2 cellular contexts compared by ENCODE assay signal in the genomic region with DNA sequence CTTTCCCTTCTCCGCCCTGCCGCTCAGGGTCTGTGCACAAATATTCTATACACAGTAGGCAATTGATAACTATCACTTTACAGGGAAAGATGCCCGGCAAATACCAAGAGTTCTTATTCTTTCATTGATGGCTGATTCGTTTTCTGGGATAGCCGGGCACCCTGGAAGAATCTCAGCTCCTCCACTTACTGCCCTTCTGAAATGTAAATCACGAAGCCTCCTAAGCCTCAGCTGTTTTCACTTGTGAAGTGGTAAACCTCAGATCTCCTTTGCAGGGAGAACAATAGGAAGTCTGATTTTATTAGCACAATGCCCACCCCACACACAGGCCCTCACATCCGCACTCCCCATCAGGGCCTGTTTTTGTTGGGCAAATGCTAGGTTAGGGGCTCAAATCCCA.
DNase-seq lines count a peak whose midpoint lies in the region; ATAC-seq and TF ChIP-seq lines count a peak whose summit lies in the region.
"Not testable (repeated sequence)": the region's sequence is repeated elsewhere in the genome, so short reads cannot be mapped to it uniquely, and the experiment has no call there.

No MANE protein-coding gene starts in this region.

- H3K4me3 Mint-ChIP-seq in GM23338, WTC11: not testable (repeated sequence)

- CTCF ChIA-PET in WTC11 (lab: Charles Lee) = not testable (repeated sequence)

- not testable (repeated sequence) for TF ChIP-seq CTCF in GM23338 (conservative IDR thresholded peaks at IDR 0.05; ENCODE audit: low read depth in 2 of 2); WTC11 (IDR thresholded peaks at IDR 0.05)

- H3K4me2 ChIP-seq in GM23338 = not testable (repeated sequence)

- H3K27me3 ChIP-seq in GM23338 (ENCODE audit: insufficient read depth) = not testable (repeated sequence)

- H4K20me1 ChIP-seq in GM23338 (replicated peaks; ENCODE audit: insufficient read depth) = not testable (repeated sequence)

- not testable (repeated sequence) for H3F3A ChIP-seq in GM23338 (replicated peaks; ENCODE audit: low read depth)

- not testable (repeated sequence) for H3K27ac ChIP-seq in GM23338 (ENCODE audit: low read depth)

- not testable (repeated sequence) for H3K4me1 ChIP-seq in GM23338 (ENCODE audit: insufficient read depth)

- H3K36me3 ChIP-seq in GM23338 (ENCODE audit: insufficient read depth) = not testable (repeated sequence)

- H3K36me3 Mint-ChIP-seq in GM23338 (ENCODE audit: low read depth); WTC11: not testable (repeated sequence)

- H3K27ac Mint-ChIP-seq in GM23338, WTC11: not testable (repeated sequence)

- not testable (repeated sequence) for H3K9me3 Mint-ChIP-seq in GM23338, WTC11

- H3K4me1 Mint-ChIP-seq in GM23338, WTC11: not testable (repeated sequence)

- not testable (repeated sequence) for DNase-seq in GM23338 (ENCODE audit: low spot score); WTC11 (ENCODE audit: low spot score)

- POLR2A ChIA-PET in WTC11 (lab: Charles Lee) = not testable (repeated sequence)

- not testable (repeated sequence) for H3K4me3 ChIP-seq in GM23338

- ATAC-seq in GM23338 (peak; percentile 82), WTC11 (peak; percentile 62)

- H3K9me2 ChIP-seq in GM23338 (ENCODE audit: insufficient read depth) = not testable (repeated sequence)

- H3K79me2 ChIP-seq in GM23338 (replicated peaks; ENCODE audit: insufficient read depth) = not testable (repeated sequence)

- H3K27me3 Mint-ChIP-seq in GM23338 (ENCODE audit: insufficient read depth, low read depth, poor library complexity); WTC11 (ENCODE audit: low read depth): not testable (repeated sequence)

- H2AFZ ChIP-seq in GM23338 = not testable (repeated sequence)
